ENCODE assay signal across 1 cellular context in the genomic region with DNA sequence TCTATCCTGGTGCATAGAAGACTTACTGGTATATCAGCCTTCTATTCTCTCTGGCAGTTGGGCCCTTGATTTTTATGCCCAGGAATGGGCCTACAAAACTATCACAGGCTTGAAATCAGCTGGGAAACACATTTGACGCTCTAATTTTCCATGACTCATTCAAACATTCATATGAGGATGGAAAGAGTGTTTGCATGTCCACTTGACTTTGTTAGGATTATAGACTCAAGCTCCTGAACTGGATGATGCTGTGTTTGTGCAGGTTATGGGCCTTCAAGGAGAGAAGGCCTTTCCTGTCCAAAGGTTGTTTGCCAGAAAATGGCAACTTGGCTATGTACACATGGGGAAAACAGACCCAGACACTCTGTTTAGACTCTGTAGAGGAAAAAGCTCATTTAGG.
TF ChIP-seq lines count a peak whose summit lies in the region.

No MANE protein-coding gene starts in this region.

TF ChIP-seq in HepG2, 621 proteins besides CTCF, POLR2A, EP300 and RAD21 (continued from another document and continues in another):
- TF ChIP-seq, protein P1, sequence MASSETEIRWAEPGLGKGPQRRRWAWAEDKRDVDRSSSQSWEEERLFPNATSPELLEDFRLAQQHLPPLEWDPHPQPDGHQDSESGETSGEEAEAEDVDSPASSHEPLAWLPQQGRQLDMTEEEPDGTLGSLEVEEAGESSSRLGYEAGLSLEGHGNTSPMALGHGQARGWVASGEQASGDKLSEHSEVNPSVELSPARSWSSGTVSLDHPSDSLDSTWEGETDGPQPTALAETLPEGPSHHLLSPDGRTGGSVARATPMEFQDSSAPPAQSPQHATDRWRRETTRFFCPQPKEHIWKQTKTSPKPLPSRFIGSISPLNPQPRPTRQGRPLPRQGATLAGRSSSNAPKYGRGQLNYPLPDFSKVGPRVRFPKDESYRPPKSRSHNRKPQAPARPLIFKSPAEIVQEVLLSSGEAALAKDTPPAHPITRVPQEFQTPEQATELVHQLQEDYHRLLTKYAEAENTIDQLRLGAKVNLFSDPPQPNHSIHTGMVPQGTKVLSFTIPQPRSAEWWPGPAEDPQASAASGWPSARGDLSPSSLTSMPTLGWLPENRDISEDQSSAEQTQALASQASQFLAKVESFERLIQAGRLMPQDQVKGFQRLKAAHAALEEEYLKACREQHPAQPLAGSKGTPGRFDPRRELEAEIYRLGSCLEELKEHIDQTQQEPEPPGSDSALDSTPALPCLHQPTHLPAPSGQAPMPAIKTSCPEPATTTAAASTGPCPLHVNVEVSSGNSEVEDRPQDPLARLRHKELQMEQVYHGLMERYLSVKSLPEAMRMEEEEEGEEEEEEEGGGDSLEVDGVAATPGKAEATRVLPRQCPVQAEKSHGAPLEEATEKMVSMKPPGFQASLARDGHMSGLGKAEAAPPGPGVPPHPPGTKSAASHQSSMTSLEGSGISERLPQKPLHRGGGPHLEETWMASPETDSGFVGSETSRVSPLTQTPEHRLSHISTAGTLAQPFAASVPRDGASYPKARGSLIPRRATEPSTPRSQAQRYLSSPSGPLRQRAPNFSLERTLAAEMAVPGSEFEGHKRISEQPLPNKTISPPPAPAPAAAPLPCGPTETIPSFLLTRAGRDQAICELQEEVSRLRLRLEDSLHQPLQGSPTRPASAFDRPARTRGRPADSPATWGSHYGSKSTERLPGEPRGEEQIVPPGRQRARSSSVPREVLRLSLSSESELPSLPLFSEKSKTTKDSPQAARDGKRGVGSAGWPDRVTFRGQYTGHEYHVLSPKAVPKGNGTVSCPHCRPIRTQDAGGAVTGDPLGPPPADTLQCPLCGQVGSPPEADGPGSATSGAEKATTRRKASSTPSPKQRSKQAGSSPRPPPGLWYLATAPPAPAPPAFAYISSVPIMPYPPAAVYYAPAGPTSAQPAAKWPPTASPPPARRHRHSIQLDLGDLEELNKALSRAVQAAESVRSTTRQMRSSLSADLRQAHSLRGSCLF (CRISPR knock-in tag; IDR thresholded peaks at IDR 0.05; ENCODE audit: borderline replicate concordance): no peak
- TF ChIP-seq ZNF557 (CRISPR knock-in tag; IDR thresholded peaks at IDR 0.05) (peak; percentile 30; the same call in 1 of the 2 replicates), PCBP2 (optimal IDR thresholded peaks at IDR 0.05; ENCODE audit: low read depth, low read length, poor library complexity, severe bottlenecking) (no peak), ZBTB38 (CRISPR knock-in tag; IDR thresholded peaks at IDR 0.05) (no peak), PAF1 (CRISPR knock-in tag; IDR thresholded peaks at IDR 0.05) (no peak), POLR2AphosphoS2 (IDR thresholded peaks at IDR 0.05; ENCODE audit: low read depth, low read length) (no peak), ZFP36L1 (CRISPR knock-in tag; IDR thresholded peaks at IDR 0.05) (no peak), GFI1 (CRISPR knock-in tag; IDR thresholded peaks at IDR 0.05; ENCODE audit: borderline replicate concordance) (peak; percentile 61; the same call in 1 of the 2 replicates), ZNF432 (CRISPR knock-in tag; IDR thresholded peaks at IDR 0.05; ENCODE audit: borderline replicate concordance) (no peak), ZNF780A (CRISPR knock-in tag; IDR thresholded peaks at IDR 0.05) (no peak), GABPA (IDR thresholded peaks at IDR 0.05; ENCODE audit: low read depth, low read length) (no peak), GABPA (CRISPR knock-in tag; IDR thresholded peaks at IDR 0.05; ENCODE audit: low read depth) (no peak; the same call in 1 of the 2 replicates), ZNF652 (CRISPR knock-in tag; IDR thresholded peaks at IDR 0.05; ENCODE audit: borderline replicate concordance, low read depth) (no peak), KMT2A (CRISPR knock-in tag; IDR thresholded peaks at IDR 0.05) (no peak), ATRX (CRISPR knock-in tag; IDR thresholded peaks at IDR 0.05; ENCODE audit: borderline replicate concordance) (no peak), ISL2 (CRISPR knock-in tag; IDR thresholded peaks at IDR 0.05) (peak; percentile 60; the same call in 1 of the 2 replicates), SP5 (CRISPR knock-in tag; IDR thresholded peaks at IDR 0.05; ENCODE audit: borderline replicate concordance, low read depth) (no peak), RAD51 (IDR thresholded peaks at IDR 0.05; ENCODE audit: borderline replicate concordance) (no peak), ZNF160 (CRISPR knock-in tag; IDR thresholded peaks at IDR 0.05) (no peak), SUZ12 (IDR thresholded peaks at IDR 0.05; ENCODE audit: low read depth, low read length) (no peak), ADNP (CRISPR knock-in tag; IDR thresholded peaks at IDR 0.05) (no peak), XRCC5 (optimal IDR thresholded peaks at IDR 0.05; ENCODE audit: low read length) (no peak), TRIM24 (CRISPR knock-in tag; IDR thresholded peaks at IDR 0.05) (no peak), CREM (IDR thresholded peaks at IDR 0.05) (peak; percentile 66), CREM (CRISPR knock-in tag; IDR thresholded peaks at IDR 0.05) (no peak), ZNF713 (CRISPR knock-in tag; IDR thresholded peaks at IDR 0.05) (no peak), ZNF589 (CRISPR knock-in tag; conservative IDR thresholded peaks at IDR 0.05) (no peak), KDM6A (CRISPR knock-in tag; IDR thresholded peaks at IDR 0.05; ENCODE audit: low read depth) (peak; percentile 82), NFIC (IDR thresholded peaks at IDR 0.05; ENCODE audit: low read length) (peak; percentile 67; the same call in 1 of the 2 replicates), PHF5A (CRISPR knock-in tag; IDR thresholded peaks at IDR 0.05; ENCODE audit: low read depth, unreplicated experiment) (no peak), CREB1 (IDR thresholded peaks at IDR 0.05) (peak; percentile 45; the same call in 1 of the 2 replicates), CREB1 (CRISPR knock-in tag; IDR thresholded peaks at IDR 0.05) (no peak; the same call in 1 of the 2 replicates), ISX (CRISPR knock-in tag; conservative IDR thresholded peaks at IDR 0.05) (no peak), PLRG1 (conservative IDR thresholded peaks at IDR 0.05) (no peak), KLF16 (CRISPR knock-in tag; IDR thresholded peaks at IDR 0.05) (0 out of 4 replicates have a peak, but pooled peaks of 1 of the 2 experiments have one; percentile 46)
- TF ChIP-seq, protein P2, sequence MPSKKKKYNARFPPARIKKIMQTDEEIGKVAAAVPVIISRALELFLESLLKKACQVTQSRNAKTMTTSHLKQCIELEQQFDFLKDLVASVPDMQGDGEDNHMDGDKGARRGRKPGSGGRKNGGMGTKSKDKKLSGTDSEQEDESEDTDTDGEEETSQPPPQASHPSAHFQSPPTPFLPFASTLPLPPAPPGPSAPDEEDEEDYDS (CRISPR knock-in tag; IDR thresholded peaks at IDR 0.05): peak; percentile 28; the same call in 1 of the 2 replicates
- TF ChIP-seq, protein P3, sequence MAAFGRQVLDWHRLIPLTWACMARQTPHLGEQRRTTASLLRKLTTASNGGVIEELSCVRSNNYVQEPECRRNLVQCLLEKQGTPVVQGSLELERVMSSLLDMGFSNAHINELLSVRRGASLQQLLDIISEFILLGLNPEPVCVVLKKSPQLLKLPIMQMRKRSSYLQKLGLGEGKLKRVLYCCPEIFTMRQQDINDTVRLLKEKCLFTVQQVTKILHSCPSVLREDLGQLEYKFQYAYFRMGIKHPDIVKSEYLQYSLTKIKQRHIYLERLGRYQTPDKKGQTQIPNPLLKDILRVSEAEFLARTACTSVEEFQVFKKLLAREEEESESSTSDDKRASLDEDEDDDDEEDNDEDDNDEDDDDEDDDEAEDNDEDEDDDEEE (CRISPR knock-in tag; IDR thresholded peaks at IDR 0.05): no peak
- TF ChIP-seq, protein P4, sequence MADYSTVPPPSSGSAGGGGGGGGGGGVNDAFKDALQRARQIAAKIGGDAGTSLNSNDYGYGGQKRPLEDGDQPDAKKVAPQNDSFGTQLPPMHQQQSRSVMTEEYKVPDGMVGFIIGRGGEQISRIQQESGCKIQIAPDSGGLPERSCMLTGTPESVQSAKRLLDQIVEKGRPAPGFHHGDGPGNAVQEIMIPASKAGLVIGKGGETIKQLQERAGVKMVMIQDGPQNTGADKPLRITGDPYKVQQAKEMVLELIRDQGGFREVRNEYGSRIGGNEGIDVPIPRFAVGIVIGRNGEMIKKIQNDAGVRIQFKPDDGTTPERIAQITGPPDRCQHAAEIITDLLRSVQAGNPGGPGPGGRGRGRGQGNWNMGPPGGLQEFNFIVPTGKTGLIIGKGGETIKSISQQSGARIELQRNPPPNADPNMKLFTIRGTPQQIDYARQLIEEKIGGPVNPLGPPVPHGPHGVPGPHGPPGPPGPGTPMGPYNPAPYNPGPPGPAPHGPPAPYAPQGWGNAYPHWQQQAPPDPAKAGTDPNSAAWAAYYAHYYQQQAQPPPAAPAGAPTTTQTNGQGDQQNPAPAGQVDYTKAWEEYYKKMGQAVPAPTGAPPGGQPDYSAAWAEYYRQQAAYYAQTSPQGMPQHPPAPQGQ (CRISPR knock-in tag; IDR thresholded peaks at IDR 0.05; ENCODE audit: borderline replicate concordance): no peak
- TF ChIP-seq, protein P5, sequence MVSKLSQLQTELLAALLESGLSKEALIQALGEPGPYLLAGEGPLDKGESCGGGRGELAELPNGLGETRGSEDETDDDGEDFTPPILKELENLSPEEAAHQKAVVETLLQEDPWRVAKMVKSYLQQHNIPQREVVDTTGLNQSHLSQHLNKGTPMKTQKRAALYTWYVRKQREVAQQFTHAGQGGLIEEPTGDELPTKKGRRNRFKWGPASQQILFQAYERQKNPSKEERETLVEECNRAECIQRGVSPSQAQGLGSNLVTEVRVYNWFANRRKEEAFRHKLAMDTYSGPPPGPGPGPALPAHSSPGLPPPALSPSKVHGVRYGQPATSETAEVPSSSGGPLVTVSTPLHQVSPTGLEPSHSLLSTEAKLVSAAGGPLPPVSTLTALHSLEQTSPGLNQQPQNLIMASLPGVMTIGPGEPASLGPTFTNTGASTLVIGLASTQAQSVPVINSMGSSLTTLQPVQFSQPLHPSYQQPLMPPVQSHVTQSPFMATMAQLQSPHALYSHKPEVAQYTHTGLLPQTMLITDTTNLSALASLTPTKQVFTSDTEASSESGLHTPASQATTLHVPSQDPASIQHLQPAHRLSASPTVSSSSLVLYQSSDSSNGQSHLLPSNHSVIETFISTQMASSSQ (IDR thresholded peaks at IDR 0.05; ENCODE audit: low read depth): no peak
- TF ChIP-seq, protein P5 (CRISPR knock-in tag; IDR thresholded peaks at IDR 0.05; ENCODE audit: borderline replicate concordance): no peak; the same call in 1 of the 2 replicates
- TF ChIP-seq, protein P6, sequence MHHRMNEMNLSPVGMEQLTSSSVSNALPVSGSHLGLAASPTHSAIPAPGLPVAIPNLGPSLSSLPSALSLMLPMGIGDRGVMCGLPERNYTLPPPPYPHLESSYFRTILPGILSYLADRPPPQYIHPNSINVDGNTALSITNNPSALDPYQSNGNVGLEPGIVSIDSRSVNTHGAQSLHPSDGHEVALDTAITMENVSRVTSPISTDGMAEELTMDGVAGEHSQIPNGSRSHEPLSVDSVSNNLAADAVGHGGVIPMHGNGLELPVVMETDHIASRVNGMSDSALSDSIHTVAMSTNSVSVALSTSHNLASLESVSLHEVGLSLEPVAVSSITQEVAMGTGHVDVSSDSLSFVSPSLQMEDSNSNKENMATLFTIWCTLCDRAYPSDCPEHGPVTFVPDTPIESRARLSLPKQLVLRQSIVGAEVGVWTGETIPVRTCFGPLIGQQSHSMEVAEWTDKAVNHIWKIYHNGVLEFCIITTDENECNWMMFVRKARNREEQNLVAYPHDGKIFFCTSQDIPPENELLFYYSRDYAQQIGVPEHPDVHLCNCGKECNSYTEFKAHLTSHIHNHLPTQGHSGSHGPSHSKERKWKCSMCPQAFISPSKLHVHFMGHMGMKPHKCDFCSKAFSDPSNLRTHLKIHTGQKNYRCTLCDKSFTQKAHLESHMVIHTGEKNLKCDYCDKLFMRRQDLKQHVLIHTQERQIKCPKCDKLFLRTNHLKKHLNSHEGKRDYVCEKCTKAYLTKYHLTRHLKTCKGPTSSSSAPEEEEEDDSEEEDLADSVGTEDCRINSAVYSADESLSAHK (CRISPR knock-in tag; IDR thresholded peaks at IDR 0.05; ENCODE audit: borderline replicate concordance): no peak
- TF ChIP-seq, protein P7, sequence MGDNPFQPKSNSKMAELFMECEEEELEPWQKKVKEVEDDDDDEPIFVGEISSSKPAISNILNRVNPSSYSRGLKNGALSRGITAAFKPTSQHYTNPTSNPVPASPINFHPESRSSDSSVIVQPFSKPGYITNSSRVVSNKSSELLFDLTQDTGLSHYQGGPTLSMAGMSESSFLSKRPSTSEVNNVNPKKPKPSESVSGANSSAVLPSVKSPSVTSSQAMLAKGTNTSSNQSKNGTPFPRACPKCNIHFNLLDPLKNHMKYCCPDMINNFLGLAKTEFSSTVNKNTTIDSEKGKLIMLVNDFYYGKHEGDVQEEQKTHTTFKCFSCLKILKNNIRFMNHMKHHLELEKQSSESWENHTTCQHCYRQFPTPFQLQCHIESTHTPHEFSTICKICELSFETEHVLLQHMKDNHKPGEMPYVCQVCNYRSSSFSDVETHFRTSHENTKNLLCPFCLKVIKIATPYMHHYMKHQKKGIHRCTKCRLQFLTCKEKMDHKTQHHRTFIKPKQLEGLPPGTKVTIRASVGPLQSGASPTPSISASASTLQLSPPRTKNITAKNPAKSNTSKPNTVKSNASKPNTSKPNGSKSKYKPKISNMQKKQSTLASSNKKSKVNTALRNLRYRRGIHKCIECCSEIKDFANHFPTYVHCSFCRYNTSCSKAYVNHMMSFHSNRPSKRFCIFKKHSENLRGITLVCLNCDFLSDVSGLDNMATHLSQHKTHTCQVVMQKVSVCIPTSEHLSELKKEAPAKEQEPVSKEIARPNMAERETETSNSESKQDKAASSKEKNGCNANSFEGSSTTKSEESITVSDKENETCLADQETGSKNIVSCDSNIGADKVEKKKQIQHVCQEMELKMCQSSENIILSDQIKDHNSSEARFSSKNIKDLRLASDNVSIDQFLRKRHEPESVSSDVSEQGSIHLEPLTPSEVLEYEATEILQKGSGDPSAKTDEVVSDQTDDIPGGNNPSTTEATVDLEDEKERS (CRISPR knock-in tag; IDR thresholded peaks at IDR 0.05): peak; percentile 87; the same call in 1 of the 2 replicates
- TF ChIP-seq, protein P8, sequence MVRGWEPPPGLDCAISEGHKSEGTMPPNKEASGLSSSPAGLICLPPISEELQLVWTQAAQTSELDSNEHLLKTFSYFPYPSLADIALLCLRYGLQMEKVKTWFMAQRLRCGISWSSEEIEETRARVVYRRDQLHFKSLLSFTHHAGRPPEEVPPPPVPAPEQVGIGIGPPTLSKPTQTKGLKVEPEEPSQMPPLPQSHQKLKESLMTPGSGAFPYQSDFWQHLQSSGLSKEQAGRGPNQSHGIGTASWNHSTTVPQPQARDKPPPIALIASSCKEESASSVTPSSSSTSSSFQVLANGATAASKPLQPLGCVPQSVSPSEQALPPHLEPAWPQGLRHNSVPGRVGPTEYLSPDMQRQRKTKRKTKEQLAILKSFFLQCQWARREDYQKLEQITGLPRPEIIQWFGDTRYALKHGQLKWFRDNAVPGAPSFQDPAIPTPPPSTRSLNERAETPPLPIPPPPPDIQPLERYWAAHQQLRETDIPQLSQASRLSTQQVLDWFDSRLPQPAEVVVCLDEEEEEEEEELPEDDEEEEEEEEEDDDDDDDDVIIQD (CRISPR knock-in tag; IDR thresholded peaks at IDR 0.05; ENCODE audit: low read depth): peak; percentile 97
